ENCODE assay signal across 11 cellular contexts in the genomic region with DNA sequence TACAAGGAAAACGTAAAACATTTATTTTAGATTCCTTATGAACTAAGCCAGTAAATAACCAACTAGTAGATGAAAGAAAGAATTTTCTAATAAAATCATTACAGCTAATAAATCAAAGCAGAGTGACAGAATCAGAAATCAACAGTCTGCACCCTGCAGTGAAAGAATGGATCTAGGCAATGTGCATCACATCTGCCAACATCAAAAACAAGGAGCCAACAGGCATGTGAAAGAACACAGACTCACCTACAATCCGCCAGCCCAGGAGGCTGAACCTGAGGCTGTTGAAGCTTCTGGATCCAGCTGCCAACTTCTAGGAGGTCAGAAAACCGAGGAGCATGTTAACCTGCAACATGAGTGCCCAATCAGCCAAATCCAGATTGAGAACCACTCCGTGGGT.
"Had no signal": no experiment of that assay in that cellular context is flagged by ENCODE, and none has a peak within 500 bp of the region (broad histone marks: within the 10 kb centered on the region; RNA-seq: fewer than 3 reads in every experiment).

No MANE protein-coding gene starts in this region.

- H3K36me3 ChIP-seq: HAP-1 had no signal

- ATAC-seq: GM23338, HCT116 had no signal

- H3K27ac ChIP-seq: GM23248 had no signal

- H3K27ac Mint-ChIP-seq: GM23338, H9, HFFc6 had no signal

- H3K4me1 Mint-ChIP-seq: GM23338, H9 had no signal

- H3K9me3 ChIP-seq: HAP-1 had no signal

- FAIRE-seq: H1, H54 had no signal

- H3K4me2 ChIP-seq: GM23338 had no signal

- H3K4me1 ChIP-seq: HAP-1 had no signal

- H3K4me3 ChIP-seq: GM23248, GM23338, HAP-1 had no signal

- DNase-seq: GM23248, GOT3, H7, H9, HCEC 1CT, HFFc6 had no signal

- H3K4me3 Mint-ChIP-seq: GM23338, H9, HFFc6 had no signal

- H2AFZ ChIP-seq: GM23248, GM23338 had no signal
